Comparison of ENCODE assay signal across 26 cellular contexts in the genomic region with DNA sequence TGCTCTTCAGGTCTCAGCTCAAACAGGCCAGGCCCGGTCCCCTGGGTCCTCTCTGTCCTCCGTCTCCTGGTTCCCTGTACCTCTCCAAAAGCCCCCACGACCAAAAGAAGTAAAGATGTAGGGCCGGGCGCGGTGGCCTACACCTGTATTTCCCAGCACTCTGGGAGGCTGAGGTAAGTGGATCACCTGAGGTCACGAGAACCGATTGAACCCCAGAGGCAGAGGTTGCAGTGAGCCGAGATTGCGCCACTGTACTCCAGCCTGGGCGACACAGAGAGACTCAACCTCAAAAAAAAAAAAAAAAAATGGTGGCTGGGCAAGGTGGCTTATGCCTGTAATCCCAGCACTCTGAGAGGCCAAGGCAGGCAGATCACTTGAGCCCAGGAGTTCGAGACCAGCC. TPM values are rescaled to one million over a fixed set of nuclear protein-coding genes. Genes with fewer than 3 reads are reported as not detected.
"Had no signal": no experiment of that assay in that cellular context is flagged by ENCODE, and none has a peak within 500 bp of the region (broad histone marks: within the 10 kb centered on the region; RNA-seq: fewer than 3 reads in every experiment).

No MANE protein-coding gene starts in this region.

- ATAC-seq: naive thymus-derived CD8-positive, alpha-beta T cell; SK-N-SH treated with all-trans-retinoic acid at 6 μM for 48 hours; stimulated activated naive CD8-positive, alpha-beta T cell treated with anti-CD3 and anti-CD28 coated beads, Interleukin-15, amount 100 ng/mL, for 72 hours; WTC11 had no signal

- H3K27me3 Mint-ChIP-seq: activated CD4-positive, alpha-beta memory T cell treated with anti-CD3 and anti-CD28 coated beads, Interleukin-2, amount 10 ng/mL, durations not matched to agents 7 days and 5 days; activated naive CD4-positive, alpha-beta T cell treated with anti-CD3 and anti-CD28 coated beads, Interleukin-2, amount 50 U/mL, for 24 hours; naive thymus-derived CD8-positive, alpha-beta T cell had no signal

- H3K9me3 ChIP-seq: adrenal gland, mucosa of descending colon, thoracic aorta had no signal

- FAIRE-seq: urothelium cell line had no signal

- DNase-seq: activated CD4-positive, alpha-beta memory T cell treated with anti-CD3 and anti-CD28 coated beads, Interleukin-2, amount 10 ng/mL, durations not matched to agents 7 days and 5 days; activated CD4-positive, alpha-beta T cell treated with anti-CD3 and anti-CD28 coated beads for 4 hours; activated effector memory CD4-positive, alpha-beta T cell treated with anti-CD3 and anti-CD28 coated beads, Interleukin-2, amount 50 U/mL, for 16 hours; activated T-cell treated with anti-CD3 and anti-CD28 coated beads, Interleukin-2, amount 50 U/mL, for 24 hours; adrenal gland; effector memory CD4-positive, alpha-beta T cell; foreskin melanocyte; head of caudate nucleus; immature natural killer cell; mammary epithelial cell; naive thymus-derived CD8-positive, alpha-beta T cell; nucleus accumbens; stimulated activated CD4-positive, alpha-beta T cell treated with anti-CD3 and anti-CD28 coated beads, Interleukin-4, amount 100 ng/mL, for 24 hours; stimulated activated CD8-positive, alpha-beta memory T cell treated with anti-CD3 and anti-CD28 coated beads, Interleukin-4, amount 100 ng/mL, for 48 hours; stimulated activated naive CD8-positive, alpha-beta T cell treated with anti-CD3 and anti-CD28 coated beads, Interleukin-15, amount 100 ng/mL, for 72 hours had no signal

- H3K27ac Mint-ChIP-seq: activated CD4-positive, alpha-beta memory T cell treated with anti-CD3 and anti-CD28 coated beads, Interleukin-2, amount 10 ng/mL, durations not matched to agents 7 days and 5 days; activated T-cell treated with anti-CD3 and anti-CD28 coated beads, Interleukin-2, amount 50 U/mL, for 24 hours; WTC11 had no signal

- H3K27ac ChIP-seq: adrenal gland, cardiac muscle cell, coronary artery, thoracic aorta had no signal

- H3K4me3 ChIP-seq: adrenal gland, cardiac muscle cell, coronary artery, mucosa of descending colon, skin epidermis, thoracic aorta had no signal

- H3K27me3 ChIP-seq: adrenal gland, cardiac muscle cell had no signal

- H3K36me3 Mint-ChIP-seq: activated naive CD4-positive, alpha-beta T cell treated with anti-CD3 and anti-CD28 coated beads, Interleukin-2, amount 50 U/mL, for 24 hours; immature natural killer cell; naive thymus-derived CD8-positive, alpha-beta T cell; WTC11 had no signal

- H3K4me3 Mint-ChIP-seq: activated CD4-positive, alpha-beta memory T cell treated with anti-CD3 and anti-CD28 coated beads, Interleukin-2, amount 10 ng/mL, durations not matched to agents 7 days and 5 days; activated naive CD4-positive, alpha-beta T cell treated with anti-CD3 and anti-CD28 coated beads, Interleukin-2, amount 50 U/mL, for 24 hours; activated T-cell treated with anti-CD3 and anti-CD28 coated beads, Interleukin-2, amount 50 U/mL, for 24 hours; immature natural killer cell; naive thymus-derived CD8-positive, alpha-beta T cell; WTC11 had no signal

- H3K36me3 ChIP-seq: adrenal gland, cardiac muscle cell, thoracic aorta had no signal

- H3K9me3 Mint-ChIP-seq: activated CD4-positive, alpha-beta memory T cell treated with anti-CD3 and anti-CD28 coated beads, Interleukin-2, amount 10 ng/mL, durations not matched to agents 7 days and 5 days; activated naive CD4-positive, alpha-beta T cell treated with anti-CD3 and anti-CD28 coated beads, Interleukin-2, amount 50 U/mL, for 24 hours; activated T-cell treated with anti-CD3 and anti-CD28 coated beads, Interleukin-2, amount 50 U/mL, for 24 hours; immature natural killer cell; naive thymus-derived CD8-positive, alpha-beta T cell; stimulated activated naive CD8-positive, alpha-beta T cell treated with anti-CD3 and anti-CD28 coated beads, Interleukin-15, amount 100 ng/mL, for 72 hours; WTC11 had no signal

RNA-seq across cellular contexts. Expression of gene CEACAM16, which starts 27.5 kb away (rescaled TPM):
- total RNA-seq: activated CD4-positive, alpha-beta memory T cell treated with anti-CD3 and anti-CD28 coated beads, Interleukin-2, amount 10 ng/mL, durations not matched to agents 7 days and 5 days; cardiac muscle cell; fibroblast of lung; mammary epithelial cell; naive thymus-derived CD8-positive, alpha-beta T cell; T-helper 1 cell treated with Interleukin-12 subunit alpha and Interleukin-12 subunit beta and Interleukin-4 antibody, amounts not matched to agents 30 ng/mL and 1 ng/mL, for 36 hours; thoracic aorta; WTC11 had no signal
- polyA plus RNA-seq: cardiac muscle cell; fibroblast of lung; immature natural killer cell; mammary epithelial cell; naive thymus-derived CD8-positive, alpha-beta T cell had no signal

RNA-seq across cellular contexts. Expression of gene CBLC, which starts 51.2 kb away (rescaled TPM):
- total RNA-seq: activated CD4-positive, alpha-beta memory T cell treated with anti-CD3 and anti-CD28 coated beads, Interleukin-2, amount 10 ng/mL, durations not matched to agents 7 days and 5 days; cardiac muscle cell; naive thymus-derived CD8-positive, alpha-beta T cell; T-helper 1 cell treated with Interleukin-12 subunit alpha and Interleukin-12 subunit beta and Interleukin-4 antibody, amounts not matched to agents 30 ng/mL and 1 ng/mL, for 36 hours had no signal
- polyA plus RNA-seq: fibroblast of lung, immature natural killer cell had no signal
